In genomic region chr16:87415441-87415840, GRCh38 we compare ENCODE assay signal across 21 cellular contexts.
"Had no signal": no experiment of that assay in that cellular context is flagged by ENCODE, and none has a peak within 500 bp of the region (broad histone marks: within the 10 kb centered on the region; RNA-seq: fewer than 3 reads in every experiment).

No MANE protein-coding gene starts in this region.

- H3K9me3 ChIP-seq: MG63, SJCRH30 had no signal

- H3K4me3 ChIP-seq: MG63, SJCRH30 had no signal

- DNase-seq: KBM-7, MG63, NCI-H1092, NCI-H1105 treated with DMSO at 0.1 percent for 48 hours, NCI-H1417 treated with DMSO at 0.1 percent for 48 hours, NCI-H146, NCI-H1694 treated with DMSO at 0.1 percent for 48 hours, NCI-H1930, NCI-H2081, NCI-H2107, NCI-H2171, NCI-H226, NCI-H446, NCI-H510A, NCI-H524 treated with DMSO at 0.1 percent for 48 hours, NCI-H69, NCI-H774, RPMI8226, SHP77 treated with DMSO at 0.1 percent for 48 hours, SJCRH30 had no signal

- H3K27ac ChIP-seq: SJCRH30 had no signal

- H3K4me1 ChIP-seq: SJCRH30 had no signal

- H3K27me3 ChIP-seq: MG63, SJCRH30 had no signal

- ATAC-seq: SK-N-SH treated with all-trans-retinoic acid at 6 μM for 48 hours had no signal

- H3K36me3 ChIP-seq: MG63, SJCRH30 had no signal
